ENCODE assay signal across 8 cellular contexts in genomic region chr7:149126662-149127321, GRCh38. TPM values are rescaled to one million over a fixed set of nuclear protein-coding genes. Genes with fewer than 3 reads are reported as not detected.
DNase-seq lines count a peak whose midpoint lies in the region; ATAC-seq, FAIRE-seq and TF ChIP-seq lines count a peak whose summit lies in the region.

No MANE protein-coding gene starts in this region.

- 0 to 1% methylated on average over 48 of the region's 48 CpGs for WGBS in pancreas, 2 donors
- WGBS in transverse colon (ENCODE audit: low coverage in 1 of 2), 2 donors: 0 to 1% methylated on average over 4 to 37 of the region's 48 CpGs

- peaks cover 27 to 31% (median 29%) of the 10 kb centered on the region in 11 experiments for H3K36me3 ChIP-seq in BLaER1 treated with 17β-estradiol and CSF1 and Interleukin-3, amounts not matched to agents 10 nM and 100 nM
- H3K36me3 ChIP-seq in pancreas (no peaks in the 10 kb centered on the region), transverse colon (peaks cover 0 to 12% (median 0%) of the 10 kb centered on the region in 4 donors)

- peaks cover 17 to 22% (median 19%) of the 10 kb centered on the region in 10 experiments for H3K4me1 ChIP-seq in BLaER1 treated with 17β-estradiol and CSF1 and Interleukin-3, amounts not matched to agents 10 nM and 100 nM
- H3K4me1 ChIP-seq in pancreas (peaks cover 0 to 13% (median 0%) of the 10 kb centered on the region in 3 donors), transverse colon (peaks cover 6 to 19% (median 10%) of the 10 kb centered on the region in 4 donors)

- no peak for TF ChIP-seq EP300 in transverse colon (IDR thresholded peaks at IDR 0.05; ENCODE audit: low read depth)

- TF ChIP-seq CTCF in pancreas (IDR thresholded peaks at IDR 0.05): no peak
- TF ChIP-seq CTCF in transverse colon (IDR thresholded peaks at IDR 0.05): no peak

- H3K4me3 ChIP-seq in BLaER1 treated with 17β-estradiol and CSF1 and Interleukin-3, amounts not matched to agents 10 nM and 100 nM: peak overlapping the region; percentile 76 to 99 (median 91)
- peak overlapping the region; percentile 84 to 99 (median 93) for H3K4me3 ChIP-seq in pancreas
- H3K4me3 ChIP-seq in transverse colon: peak overlapping the region; percentile 61 to 88 (median 80)

- H3K4me2 ChIP-seq in BLaER1 treated with 17β-estradiol and CSF1 and Interleukin-3, amounts not matched to agents 10 nM and 100 nM: peak overlapping the region; percentile 73 to 97 (median 88)

- no peak for FAIRE-seq in pancreas (lab: Jason Lieb, UNC)

- peaks cover 25 to 29% (median 28%) of the 10 kb centered on the region in 11 experiments for H3K9me3 ChIP-seq in BLaER1 treated with 17β-estradiol and CSF1 and Interleukin-3, amounts not matched to agents 10 nM and 100 nM (replicated peaks in 1 of 11)
- H3K9me3 ChIP-seq in pancreas: no peaks in the 10 kb centered on the region
- peaks cover 0 to 3% of the 10 kb centered on the region in 2 donors for H3K9me3 ChIP-seq in transverse colon

- H4K20me1 ChIP-seq in BLaER1 treated with 17β-estradiol and CSF1 and Interleukin-3, amounts not matched to agents 10 nM and 100 nM: 0 out of 22 replicates have a peak, but pooled peaks cover 0 to 3% (median 0%) of the 10 kb centered on the region in 11 experiments

- H3K27me3 ChIP-seq in BLaER1 treated with 17β-estradiol and CSF1 and Interleukin-3, amounts not matched to agents 10 nM and 100 nM: no peaks in the 10 kb centered on the region
- H3K27me3 ChIP-seq in pancreas (no peaks in the 10 kb centered on the region), transverse colon (no peaks in the 10 kb centered on the region)

- H3K9ac ChIP-seq in BLaER1 treated with 17β-estradiol and CSF1 and Interleukin-3, amounts not matched to agents 10 nM and 100 nM: peak overlapping the region; percentile 92 to 98 (median 96)

- peak overlapping the region; percentile 86 to 97 (median 95) for H3K27ac ChIP-seq in BLaER1 treated with 17β-estradiol and CSF1 and Interleukin-3, amounts not matched to agents 10 nM and 100 nM
- H3K27ac ChIP-seq in pancreas: peak overlapping the region; percentile 82 to 92 (median 87)
- H3K27ac ChIP-seq in transverse colon: peak overlapping the region; percentile 92 to 96 (median 95)

- no peak for TF ChIP-seq POLR2A in transverse colon (IDR thresholded peaks at IDR 0.05)

- peak; percentile 32 for DNase-seq in GM19240 (ENCODE audit: insufficient read length, low spot score)
- DNase-seq in RKO (ENCODE audit: low spot score): peak; percentile 73
- peak; percentile 47 for DNase-seq in activated gamma-delta T cell treated with anti-CD3 and anti-CD28 coated beads, Interleukin-2, amount 50 U/mL, for 16 hours (ENCODE audit: low read depth)
- DNase-seq in Right ventricle myocardium inferior (ENCODE audit: missing footprints): peak; percentile 79
- peak; percentile 45 to 86 (median 64) for DNase-seq in pancreas
- DNase-seq in transverse colon: peak; percentile 60

- ATAC-seq in HG03439 (IDR thresholded peaks at IDR 0.05; ENCODE audit: unreplicated experiment) (peak; percentile 54), Right ventricle myocardium inferior (peak; percentile 59), pancreas (peak; percentile 55 to 75 (median 66))

- in situ Hi-C loops in transverse colon (cut with MboI; ENCODE audit: low pct_ligation_motif_present in 1 of 4, low pct_unique_long_range_greater_than_20kb in 1 of 4, low sequenced_read_pairs in 3 of 4): no loop called here

- intact Hi-C loops in Right ventricle myocardium inferior (cut with DNase I) (loop anchor here (1.0 to 2.0 kb wide), 3 partner anchors 21 to 98 kb away; partner anchors contain the start of genes PDIA4, ZNF398 and ZNF786), pancreas (cut with DNase I) (no loop called here), transverse colon (cut with DNase I; ENCODE audit: low total_unique reads) (loop anchor here (2.0 kb wide), 1 partner anchor 20 kb away; the partner anchor contains the start of gene ZNF398)

RNA-seq across cellular contexts. Expression of gene ZNF425, which starts 0.7 kb away (rescaled TPM):
- total RNA-seq in Right ventricle myocardium inferior: 0.60 TPM
- total RNA-seq in pancreas: 1 to 10 TPM in 2 of 6 donors, under 1 TPM in 4; 0.52 to 1.4 (median 0.95) TPM
- 1 to 10 TPM; 1.1 to 1.5 TPM for polyA plus RNA-seq in pancreas
- 1 to 10 TPM in 3 of 4 donors, under 1 TPM in 1; 0.37 to 2.3 (median 1.6) TPM for total RNA-seq in transverse colon

RNA-seq across cellular contexts. Expression of gene ZNF398, which starts 20.5 kb away (rescaled TPM):
- total RNA-seq in Right ventricle myocardium inferior (7.0 TPM), pancreas (1 to 10 TPM; 5.0 to 8.0 (median 5.9) TPM), transverse colon (10 to 100 TPM; 13.7 to 37.0 (median 28.1) TPM)
- 1 to 10 TPM; 2.4 to 2.8 TPM for polyA plus RNA-seq in pancreas

RNA-seq across cellular contexts. Expression of gene ZNF786, which starts 36.3 kb away (rescaled TPM):
- 2.9 TPM for total RNA-seq in Right ventricle myocardium inferior
- total RNA-seq in pancreas: 1 to 10 TPM; 1.8 to 4.4 (median 2.5) TPM
- polyA plus RNA-seq in pancreas: 1 to 10 TPM; 3.3 to 3.7 TPM
- 1 to 10 TPM; 4.0 to 5.2 (median 5.2) TPM for total RNA-seq in transverse colon

Comparison
In these comparisons a context has a peak if more than half of its experiments do, and no peak if none do; other contexts are left out.
1. Peak in every context shown above with its lines: DNase-seq, ATAC-seq, H3K4me3 ChIP-seq and H3K27ac ChIP-seq.
2. intact Hi-C loops: an anchor here in Right ventricle myocardium inferior (1.0 to 2.0 kb wide) and transverse colon (2.0 kb wide); none called in pancreas.